Comparison of ENCODE assay signal across 15 cellular contexts in genomic region chr6:25038992-25039391, GRCh38.
A peak's percentile ranks its signal among the peaks of the same experiment; 100 is the strongest.
DNase-seq lines count a peak whose midpoint lies in the region; ATAC-seq lines count a peak whose summit lies in the region.
"Had no signal": no experiment of that assay in that cellular context is flagged by ENCODE, and none has a peak within 500 bp of the region (broad histone marks: within the 10 kb centered on the region; RNA-seq: fewer than 3 reads in every experiment).

No MANE protein-coding gene starts in this region.

- H2AFZ ChIP-seq in mesenchymal stem cell (ENCODE audit: low read depth, low read length): no peak overlapping the region

- peak overlapping the region; percentile 34 for H3K27ac Mint-ChIP-seq in activated CD4-positive, alpha-beta T cell treated with anti-CD3 and anti-CD28 coated beads, Interleukin-2, amount 10 ng/mL, durations not matched to agents 24 days and 14 days
- peak overlapping the region; percentile 97 for H3K27ac Mint-ChIP-seq in activated CD4-positive, alpha-beta memory T cell treated with anti-CD3 and anti-CD28 coated beads for 36 hours
- peak overlapping the region; percentile 100 for H3K27ac Mint-ChIP-seq in natural killer cell treated with Interleukin-12 subunit alpha and Interleukin-12 subunit beta and Interleukin-15 and Interleukin-18, amount 100 ng/mL, for 72 hours
- H3K27ac Mint-ChIP-seq: endodermal cell, nephron progenitor cell had no signal

- H3K27me3 ChIP-seq in mesenchymal stem cell (ENCODE audit: control insufficient read depth in 1 of 2, insufficient read depth in 1 of 2, low read length in 2 of 2): no peaks in the 10 kb centered on the region

- 93% methylated on average over 5 of the region's 6 CpGs for WGBS in mesenchymal stem cell

- H3K4me3 Mint-ChIP-seq in activated CD4-positive, alpha-beta T cell treated with anti-CD3 and anti-CD28 coated beads, Interleukin-2, amount 10 ng/mL, durations not matched to agents 24 days and 14 days: peak overlapping the region; percentile 94
- peak overlapping the region; percentile 91 for H3K4me3 Mint-ChIP-seq in activated CD4-positive, alpha-beta memory T cell treated with anti-CD3 and anti-CD28 coated beads for 36 hours
- H3K4me3 Mint-ChIP-seq in natural killer cell treated with Interleukin-12 subunit alpha and Interleukin-12 subunit beta and Interleukin-15 and Interleukin-18, amount 100 ng/mL, for 72 hours: peak overlapping the region; percentile 99
- H3K4me3 Mint-ChIP-seq: endodermal cell, nephron progenitor cell had no signal

- H3K9me3 Mint-ChIP-seq in activated CD4-positive, alpha-beta T cell treated with anti-CD3 and anti-CD28 coated beads, Interleukin-2, amount 10 ng/mL, durations not matched to agents 24 days and 14 days: no peaks in the 10 kb centered on the region
- no peaks in the 10 kb centered on the region for H3K9me3 Mint-ChIP-seq in activated CD4-positive, alpha-beta memory T cell treated with anti-CD3 and anti-CD28 coated beads for 36 hours
- H3K9me3 Mint-ChIP-seq in natural killer cell treated with Interleukin-12 subunit alpha and Interleukin-12 subunit beta and Interleukin-15 and Interleukin-18, amount 100 ng/mL, for 72 hours: no peaks in the 10 kb centered on the region
- H3K9me3 Mint-ChIP-seq: activated naive CD4-positive, alpha-beta T cell treated with anti-CD3 and anti-CD28 coated beads, Interleukin-2, amount 50 U/mL, for 24 hours; endodermal cell had no signal

- no peak overlapping the region for H2BK12ac ChIP-seq in mesenchymal stem cell (ENCODE audit: low read length in 2 of 2)

- ATAC-seq in natural killer cell treated with Interleukin-12 subunit alpha and Interleukin-12 subunit beta and Interleukin-15 and Interleukin-18, amount 100 ng/mL, for 72 hours: no peak
- ATAC-seq in HG02588 (IDR thresholded peaks at IDR 0.05; ENCODE audit: unreplicated experiment): no peak
- ATAC-seq: A549 had no signal

- no peaks in the 10 kb centered on the region for H3K9me3 ChIP-seq in mesenchymal stem cell (ENCODE audit: control insufficient read depth, low read length)
- H3K9me3 ChIP-seq: A549, Caco-2 had no signal

- no peak overlapping the region for H3K18ac ChIP-seq in mesenchymal stem cell (ENCODE audit: low read depth in 1 of 2, low read length in 2 of 2)

- no peak overlapping the region for H3K23ac ChIP-seq in mesenchymal stem cell (ENCODE audit: low read length in 2 of 2)

- POLR2A ChIA-PET in activated CD4-positive, alpha-beta memory T cell treated with anti-CD3 and anti-CD28 coated beads for 36 hours (lab: Charles Lee): interaction anchor here (2.9 kb wide), 1 partner anchor 12 kb away, joined by 25 read pairs; no protein-coding TSS in a partner anchor

- H4K91ac ChIP-seq in mesenchymal stem cell (ENCODE audit: low read length): no peak overlapping the region

- no peak overlapping the region for H3K4me3 ChIP-seq in Jurkat, Clone E6-1 (ENCODE audit: low read length)
- no peak overlapping the region for H3K4me3 ChIP-seq in mesenchymal stem cell (ENCODE audit: insufficient read depth in 1 of 2, low read depth in 1 of 2, low read length in 2 of 2)
- H3K4me3 ChIP-seq: A549 had no signal

- H3K27me3 Mint-ChIP-seq in activated CD4-positive, alpha-beta T cell treated with anti-CD3 and anti-CD28 coated beads, Interleukin-2, amount 10 ng/mL, durations not matched to agents 24 days and 14 days: no peaks in the 10 kb centered on the region
- H3K27me3 Mint-ChIP-seq in activated CD4-positive, alpha-beta memory T cell treated with anti-CD3 and anti-CD28 coated beads for 36 hours: no peaks in the 10 kb centered on the region
- no peaks in the 10 kb centered on the region for H3K27me3 Mint-ChIP-seq in natural killer cell treated with Interleukin-12 subunit alpha and Interleukin-12 subunit beta and Interleukin-15 and Interleukin-18, amount 100 ng/mL, for 72 hours
- H3K27me3 Mint-ChIP-seq: activated naive CD4-positive, alpha-beta T cell treated with anti-CD3 and anti-CD28 coated beads, Interleukin-2, amount 50 U/mL, for 24 hours had no signal

- H3K27ac ChIP-seq in mesenchymal stem cell (ENCODE audit: low read length, poor library complexity, severe bottlenecking): no peak overlapping the region
- H3K27ac ChIP-seq: A549 had no signal

- DNase-seq in activated CD4-positive, alpha-beta T cell treated with anti-CD3 and anti-CD28 coated beads, Interleukin-2, amount 10 ng/mL, durations not matched to agents 24 days and 14 days: peak; percentile 71
- no peak for DNase-seq in activated CD4-positive, alpha-beta T cell treated with anti-CD3 and anti-CD28 coated beads for 1 hour
- DNase-seq in Jurkat, Clone E6-1 (ENCODE audit: low read depth, low spot score): peak; percentile 56
- DNase-seq in activated CD4-positive, alpha-beta memory T cell treated with anti-CD3 and anti-CD28 coated beads for 36 hours: no peak
- no peak for DNase-seq in natural killer cell treated with Interleukin-12 subunit alpha and Interleukin-12 subunit beta and Interleukin-15 and Interleukin-18, amount 100 ng/mL, for 72 hours (ENCODE audit: low spot score)
- DNase-seq in mesenchymal stem cell (no peak), amniotic stem cell (lab: John Stamatoyannopoulos, UW) (no peak)
- DNase-seq: activated CD4-positive, alpha-beta T cell treated with anti-CD3 and anti-CD28 coated beads, Interleukin-2, amount 50 U/mL, for 48 hours; Caco-2; endodermal cell; GF-D8; nephron progenitor cell had no signal

- no peak overlapping the region for H2BK5ac ChIP-seq in mesenchymal stem cell (ENCODE audit: low read depth, low read length, poor library complexity, severe bottlenecking)

- no peak overlapping the region for H3K4ac ChIP-seq in mesenchymal stem cell (ENCODE audit: low read depth in 1 of 2, low read length in 2 of 2)

- H3K4me1 Mint-ChIP-seq in activated CD4-positive, alpha-beta T cell treated with anti-CD3 and anti-CD28 coated beads, Interleukin-2, amount 10 ng/mL, durations not matched to agents 24 days and 14 days: peaks cover 75% of the 10 kb centered on the region
- H3K4me1 Mint-ChIP-seq in activated CD4-positive, alpha-beta memory T cell treated with anti-CD3 and anti-CD28 coated beads for 36 hours (ENCODE audit: low read depth): peaks cover 64% of the 10 kb centered on the region
- H3K4me1 Mint-ChIP-seq in natural killer cell treated with Interleukin-12 subunit alpha and Interleukin-12 subunit beta and Interleukin-15 and Interleukin-18, amount 100 ng/mL, for 72 hours (ENCODE audit: low read depth in 2 of 2): peaks cover 74 to 84% of the 10 kb centered on the region in 2 donors

- CTCF ChIA-PET in activated CD4-positive, alpha-beta memory T cell treated with anti-CD3 and anti-CD28 coated beads for 36 hours (lab: Charles Lee): interaction anchor here (1.0 to 7.9 kb wide), 6 partner anchors 13 to 183 kb away, joined by 4 to 110 read pairs (median 10); no protein-coding TSS in a partner anchor

- no peak overlapping the region for H3K4me2 ChIP-seq in mesenchymal stem cell (ENCODE audit: low read length, poor library complexity, severe bottlenecking)
- H3K4me2 ChIP-seq: A549 had no signal

- H3K9ac ChIP-seq in mesenchymal stem cell (ENCODE audit: low read length): no peak overlapping the region

- H2BK120ac ChIP-seq in mesenchymal stem cell (ENCODE audit: low read depth, low read length): no peak overlapping the region

- H3K36me3 ChIP-seq in mesenchymal stem cell (ENCODE audit: control insufficient read depth in 1 of 2, insufficient read depth in 2 of 2, low read depth in 1 of 2, low read length in 2 of 2): no peaks in the 10 kb centered on the region

- no peak overlapping the region for H2BK15ac ChIP-seq in mesenchymal stem cell (ENCODE audit: low read depth, poor library complexity, severe bottlenecking)

- intact Hi-C loops in activated CD4-positive, alpha-beta T cell treated with anti-CD3 and anti-CD28 coated beads, Interleukin-2, amount 10 ng/mL, durations not matched to agents 24 days and 14 days (cut with micrococcal nuclease): no loop called here
- intact Hi-C loops in activated CD4-positive, alpha-beta memory T cell treated with anti-CD3 and anti-CD28 coated beads for 36 hours (cut with micrococcal nuclease): no loop called here

- H3K36me3 Mint-ChIP-seq in activated CD4-positive, alpha-beta T cell treated with anti-CD3 and anti-CD28 coated beads, Interleukin-2, amount 10 ng/mL, durations not matched to agents 24 days and 14 days (ENCODE audit: low read depth): peaks cover 9% of the 10 kb centered on the region
- peaks cover 18% of the 10 kb centered on the region for H3K36me3 Mint-ChIP-seq in activated CD4-positive, alpha-beta memory T cell treated with anti-CD3 and anti-CD28 coated beads for 36 hours
- peaks cover 6% of the 10 kb centered on the region for H3K36me3 Mint-ChIP-seq in natural killer cell treated with Interleukin-12 subunit alpha and Interleukin-12 subunit beta and Interleukin-15 and Interleukin-18, amount 100 ng/mL, for 72 hours
- H3K36me3 Mint-ChIP-seq: activated naive CD4-positive, alpha-beta T cell treated with anti-CD3 and anti-CD28 coated beads, Interleukin-2, amount 50 U/mL, for 24 hours had no signal

- no peaks in the 10 kb centered on the region for H3K79me1 ChIP-seq in mesenchymal stem cell (replicated peaks; ENCODE audit: low read length, poor library complexity, severe bottlenecking)

- no peak overlapping the region for H3K14ac ChIP-seq in mesenchymal stem cell (ENCODE audit: low read length in 2 of 2)

- peaks cover 7% of the 10 kb centered on the region for H3K4me1 ChIP-seq in mesenchymal stem cell (ENCODE audit: control insufficient read depth, insufficient read depth, low read depth, low read length)
- H3K4me1 ChIP-seq: A549, Caco-2 had no signal

- no peak overlapping the region for H4K8ac ChIP-seq in mesenchymal stem cell (ENCODE audit: low read length)

- H2AK5ac ChIP-seq in mesenchymal stem cell (ENCODE audit: low read length, severe bottlenecking): no peak overlapping the region

Comparison
In these comparisons a context has a peak if more than half of its experiments do, and no peak if none do; other contexts are left out.
1. DNase-seq: peak in activated CD4-positive, alpha-beta T cell treated with anti-CD3 and anti-CD28 coated beads, Interleukin-2, amount 10 ng/mL, durations not matched to agents 24 days and 14 days (single experiment) and Jurkat, Clone E6-1 (single experiment); none in activated CD4-positive, alpha-beta T cell treated with anti-CD3 and anti-CD28 coated beads for 1 hour (single experiment), activated CD4-positive, alpha-beta memory T cell treated with anti-CD3 and anti-CD28 coated beads for 36 hours (single experiment), natural killer cell treated with Interleukin-12 subunit alpha and Interleukin-12 subunit beta and Interleukin-15 and Interleukin-18, amount 100 ng/mL, for 72 hours (single experiment), mesenchymal stem cell (single experiment) and amniotic stem cell (single experiment).
2. H3K27ac Mint-ChIP-seq: peak in every context shown above with its lines; median percentile 100 in natural killer cell treated with Interleukin-12 subunit alpha and Interleukin-12 subunit beta and Interleukin-15 and Interleukin-18, amount 100 ng/mL, for 72 hours; 97 in activated CD4-positive, alpha-beta memory T cell treated with anti-CD3 and anti-CD28 coated beads for 36 hours; 34 in activated CD4-positive, alpha-beta T cell treated with anti-CD3 and anti-CD28 coated beads, Interleukin-2, amount 10 ng/mL, durations not matched to agents 24 days and 14 days.
3. Peak in every context shown above with its lines, with median percentiles within 50 percentile points of each other: H3K4me3 Mint-ChIP-seq.